In genomic region chr1:150922519-150922975, GRCh38 we compare ENCODE assay signal across 8 cellular contexts. TPM values are rescaled to one million over a fixed set of nuclear protein-coding genes. Genes with fewer than 3 reads are reported as not detected.
DNase-seq lines count a peak whose midpoint lies in the region; ATAC-seq and TF ChIP-seq lines count a peak whose summit lies in the region.

No MANE protein-coding gene starts in this region.

- no peak overlapping the region for H3K9ac ChIP-seq in Loucy (ENCODE audit: low read depth, low read length, poor library complexity, severe bottlenecking)

- H3K4me3 Mint-ChIP-seq in Caco-2 (ENCODE audit: unreplicated experiment) = no peak overlapping the region

- peak; percentile 78 to 80 for DNase-seq in Caco-2
- DNase-seq in RWPE1 (ENCODE audit: low spot score) = peak; percentile 86
- DNase-seq in activated T-helper 1 cell treated with Interleukin-2 at 50 U/mL for 16 hours (ENCODE audit: low read depth) = peak; percentile 47
- DNase-seq in fibroblast of the aortic adventitia (ENCODE audit: low read depth) = peak; percentile 87
- DNase-seq in omental fat pad (ENCODE audit: low spot score) = peak; percentile 60
- DNase-seq in thyroid gland = peak; percentile 72 to 82

- ATAC-seq in GM21576 (IDR thresholded peaks at IDR 0.05; ENCODE audit: unreplicated experiment) (peak; percentile 51), omental fat pad (ENCODE audit: low FRiP score) (peak; percentile 82)

- H3K36me3 ChIP-seq in Caco-2 (ENCODE audit: control insufficient read depth, insufficient read depth, low read length) (no peaks in the 10 kb centered on the region), Loucy (ENCODE audit: insufficient read depth, low read length) (no peaks in the 10 kb centered on the region), thyroid gland (peaks cover 2% of the 10 kb centered on the region in 2 donors)

- peak; percentile 82 to 85 for TF ChIP-seq CTCF in Caco-2 (IDR thresholded peaks at IDR 0.05; ENCODE audit: insufficient read depth in 1 of 2, low read depth in 1 of 2, low read length in 1 of 2, severe bottlenecking in 1 of 2, unreplicated experiment in 1 of 2)
- peak; percentile 92 for TF ChIP-seq CTCF in Loucy (conservative IDR thresholded peaks at IDR 0.05; ENCODE audit: low read length)
- peak; percentile 84 for TF ChIP-seq CTCF in RWPE1 (conservative IDR thresholded peaks at IDR 0.05; ENCODE audit: low read depth)
- TF ChIP-seq CTCF in fibroblast of the aortic adventitia (IDR thresholded peaks at IDR 0.05; ENCODE audit: insufficient read depth, low read length) = peak; percentile 82
- TF ChIP-seq CTCF in omental fat pad (IDR thresholded peaks at IDR 0.05) = peak in 1 of 3 donors; percentile 69
- peak in 5 of 6 experiments; percentile 25 to 82 (median 64) for TF ChIP-seq CTCF in thyroid gland (IDR thresholded peaks at IDR 0.05)

- H3K27me3 ChIP-seq in Caco-2 (replicated peaks; ENCODE audit: control insufficient read depth, insufficient read depth, low read length) = no peaks in the 10 kb centered on the region
- no peaks in the 10 kb centered on the region for H3K27me3 ChIP-seq in Loucy (ENCODE audit: insufficient read depth, low read length, poor library complexity, severe bottlenecking)
- no peaks in the 10 kb centered on the region for H3K27me3 ChIP-seq in thyroid gland

- no peaks in the 10 kb centered on the region for H3K27me3 Mint-ChIP-seq in Caco-2 (ENCODE audit: insufficient read depth, unreplicated experiment)

- intact Hi-C loops in Caco-2 (cut with micrococcal nuclease; ENCODE audit: unreplicated experiment) = loop anchor here (5.0 to 10.0 kb wide), 2 partner anchors 70 to 298 kb away; partner anchors contain the start of gene ENSA
- intact Hi-C loops in thyroid gland (cut with DNase I) = no loop called here

- H3K4me1 Mint-ChIP-seq in Caco-2 (ENCODE audit: low read depth, unreplicated experiment) = peaks cover 7% of the 10 kb centered on the region

- H3K4me1 ChIP-seq in Caco-2 (no peaks in the 10 kb centered on the region; the same call in none of the 2 replicates), Loucy (ENCODE audit: insufficient read depth, low read length, poor library complexity, severe bottlenecking) (peaks cover 13% of the 10 kb centered on the region), thyroid gland (peaks cover 9 to 14% of the 10 kb centered on the region in 2 donors)

- no peak overlapping the region for H3K27ac Mint-ChIP-seq in Caco-2 (ENCODE audit: unreplicated experiment)

- H3K36me3 Mint-ChIP-seq in Caco-2 (ENCODE audit: insufficient read depth, unreplicated experiment) = peaks cover 12% of the 10 kb centered on the region

- H3K4me2 ChIP-seq in Loucy (ENCODE audit: low read depth, low read length, poor library complexity, severe bottlenecking) = peak overlapping the region; percentile 20

- peak overlapping the region; percentile 57 for H3K27ac ChIP-seq in RWPE1
- peak overlapping the region in 1 of 3 donors; percentile 5 for H3K27ac ChIP-seq in thyroid gland

- TF ChIP-seq POLR2A in thyroid gland (IDR thresholded peaks at IDR 0.05) = no peak

- H4K20me1 ChIP-seq in Loucy (ENCODE audit: insufficient read depth, low read length, poor library complexity, severe bottlenecking) = no peaks in the 10 kb centered on the region

- no peaks in the 10 kb centered on the region for H3K9me2 ChIP-seq in Loucy (replicated peaks; ENCODE audit: low read depth, low read length)

- H3K4me3 ChIP-seq in Caco-2 (ENCODE audit: low read depth, low read length) (no peak overlapping the region), Loucy (ENCODE audit: low read length, poor library complexity, severe bottlenecking) (no peak overlapping the region), fibroblast of the aortic adventitia (ENCODE audit: low read depth, low read length) (no peak overlapping the region), thyroid gland (replicated peaks in 1 of 3) (no peak overlapping the region)

- WGBS in thyroid gland, 2 donors = 49 to 50% methylated on average over 2 of the region's 2 CpGs

- no peaks in the 10 kb centered on the region for H3K9me3 Mint-ChIP-seq in Caco-2 (ENCODE audit: unreplicated experiment)

- CTCF ChIA-PET in Caco-2 (lab: Charles Lee) (interaction anchor here (0.6 to 1.4 kb wide), 6 partner anchors 37 to 361 kb away, joined by 3 to 6 read pairs (median 4); partner anchors contain the start of genes CERS2 and GOLPH3L), RWPE1 (lab: Yijun Ruan, JAX) (interaction anchor here (0.6 to 1.6 kb wide), 10 partner anchors 10 to 362 kb away, joined by 3 to 5 read pairs (median 3); no protein-coding TSS in a partner anchor)

- H3K9me3 ChIP-seq in Caco-2 = no peaks in the 10 kb centered on the region
- no peaks in the 10 kb centered on the region for H3K9me3 ChIP-seq in Loucy (ENCODE audit: insufficient read depth, low read depth, low read length)
- no peaks in the 10 kb centered on the region for H3K9me3 ChIP-seq in thyroid gland

- H3F3A ChIP-seq in Loucy (ENCODE audit: low read depth) = no peaks in the 10 kb centered on the region

- H3K79me2 ChIP-seq in Loucy (ENCODE audit: insufficient read depth, low read length) = peaks cover 13% of the 10 kb centered on the region

- no TSS peak for BruUV-seq in Caco-2 (replicated peaks; lab: Mats Ljungman, UMichigan)

- H2AFZ ChIP-seq in Loucy (ENCODE audit: low read length) = peak overlapping the region; percentile 84

- POLR2A ChIA-PET in Caco-2 (lab: Charles Lee) = interaction anchor here (0.6 kb wide), 2 partner anchors 41 to 46 kb away, joined by 3 to 10 read pairs; partner anchors contain the start of gene ARNT
- POLR2A ChIA-PET in RWPE1 (lab: Yijun Ruan, JAX; ENCODE audit: low non-redundant PET) = no interaction called here

RNA-seq across cellular contexts. Expression of gene SETDB1, which starts 3.6 kb away (rescaled TPM):
- total RNA-seq in Caco-2 (2022) (45.0 and 46.7 TPM in 2 replicates), fibroblast of the aortic adventitia (ENCODE audit: low replicate concordance) (30.7 and 43.0 TPM in 2 replicates), omental fat pad (10 to 100 TPM; 23.7 to 32.9 (median 27.8) TPM), thyroid gland (10 to 100 TPM; 35.4 to 59.9 (median 44.8) TPM)

RNA-seq across cellular contexts. Expression of gene CTXND2, which starts 35.6 kb away (rescaled TPM):
- total RNA-seq in Caco-2 (2022) (not detected in 2 replicates), fibroblast of the aortic adventitia (ENCODE audit: low replicate concordance) (not detected in 2 replicates), omental fat pad (not detected), thyroid gland (not detected)

RNA-seq across cellular contexts. Expression of gene ARNT, which starts 46.1 kb away (rescaled TPM):
- 33.8 and 36.1 TPM in 2 replicates for total RNA-seq in Caco-2 (2022)
- total RNA-seq in fibroblast of the aortic adventitia (ENCODE audit: low replicate concordance) = 50.7 and 161 TPM in 2 replicates
- 10 to 100 TPM; 45.0 to 75.0 (median 58.3) TPM for total RNA-seq in omental fat pad
- 10 to 100 TPM; 44.2 to 58.3 (median 51.4) TPM for total RNA-seq in thyroid gland

RNA-seq across cellular contexts. Expression of gene CERS2, which starts 52.1 kb away (rescaled TPM):
- total RNA-seq in Caco-2 (2022) = 360 and 379 TPM in 2 replicates
- 26.1 and 138 TPM in 2 replicates for total RNA-seq in fibroblast of the aortic adventitia (ENCODE audit: low replicate concordance)
- total RNA-seq in omental fat pad = 100 to 1,000 TPM in 3 of 4 donors, 10 to 100 TPM in 1; 96.8 to 144 (median 131) TPM
- total RNA-seq in thyroid gland = 100 to 1,000 TPM; 158 to 183 (median 171) TPM

RNA-seq across cellular contexts. Expression of gene ANXA9, which starts 59.5 kb away (rescaled TPM):
- 30.0 and 42.5 TPM in 2 replicates for total RNA-seq in Caco-2 (2022)
- total RNA-seq in fibroblast of the aortic adventitia (ENCODE audit: low replicate concordance) = 0.09 and 0.49 TPM in 2 replicates
- total RNA-seq in omental fat pad = 10 to 100 TPM in 1 of 4 donors, 1 to 10 TPM in 2, under 1 TPM in 1; 0.79 to 26.4 (median 5.6) TPM
- 10 to 100 TPM in 2 of 4 donors, 1 to 10 TPM in 2; 5.8 to 14.9 (median 10.0) TPM for total RNA-seq in thyroid gland
